10 cellular contexts compared by ENCODE assay signal in the genomic region with DNA sequence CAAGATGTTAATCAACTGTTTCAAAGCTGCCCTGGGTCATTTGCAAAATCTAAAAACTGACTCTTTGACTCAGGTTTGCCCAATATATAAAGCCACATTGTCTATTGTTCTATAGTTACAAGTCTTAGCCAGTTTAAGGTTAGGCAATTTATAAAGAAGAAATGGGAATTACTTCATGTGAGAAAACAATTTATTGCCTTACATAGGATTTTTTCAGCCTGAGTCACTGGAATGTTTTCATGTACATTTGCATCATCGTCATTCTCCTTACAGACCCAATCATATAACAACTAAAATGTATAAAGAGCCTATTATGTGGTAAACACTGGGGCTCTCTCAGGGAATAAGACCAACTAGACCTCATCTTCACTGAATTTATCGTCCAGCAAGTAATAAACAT.
A peak's percentile ranks its signal among the peaks of the same experiment; 100 is the strongest.
DNase-seq lines count a peak whose midpoint lies in the region; ATAC-seq and TF ChIP-seq lines count a peak whose summit lies in the region.
"Had no signal": no experiment of that assay in that cellular context is flagged by ENCODE, and none has a peak within 500 bp of the region (broad histone marks: within the 10 kb centered on the region; RNA-seq: fewer than 3 reads in every experiment).

No MANE protein-coding gene starts in this region.

- peak; percentile 23 for DNase-seq in Caki2 (ENCODE audit: low read depth)
- peak; percentile 79 for DNase-seq in M059J (ENCODE audit: low read depth)
- DNase-seq in cardiac fibroblast (ENCODE audit: low read depth in 2 of 2) = peak; percentile 90 to 99
- DNase-seq in osteoblast (ENCODE audit: insufficient read length, low spot score, missing footprints) = no peak
- DNase-seq in posterior cingulate gyrus = no peak
- DNase-seq: activated T-cell treated with anti-CD3 and anti-CD28 coated beads, Interleukin-2, amount 50 U/mL, for 48 hours; NCI-H774; nucleus accumbens had no signal

- no peak overlapping the region for H3K4me3 ChIP-seq in cardiac fibroblast (replicated peaks in 1 of 2; ENCODE audit: low read depth in 2 of 2, low read length in 2 of 2)
- no peak overlapping the region for H3K4me3 ChIP-seq in osteoblast (ENCODE audit: insufficient read depth, low read length)

- H3K27ac ChIP-seq in osteoblast (ENCODE audit: low read depth, low read length) = peak overlapping the region; percentile 81

- TF ChIP-seq CTCF in cardiac fibroblast (IDR thresholded peaks at IDR 0.05; ENCODE audit: low read depth, low read length) = no peak
- TF ChIP-seq CTCF in osteoblast (IDR thresholded peaks at IDR 0.05; ENCODE audit: extremely low read depth, low read depth, low read length) = no peak

- in situ Hi-C loops in Caki2 (cut with HindIII; ENCODE audit: low pct_unique_long_range_greater_than_20kb, low sequenced_read_pairs) = no loop called here

- no peaks in the 10 kb centered on the region for H3K9me3 ChIP-seq in osteoblast (ENCODE audit: low read depth, low read length)

- no peaks in the 10 kb centered on the region for H3K79me2 ChIP-seq in osteoblast (ENCODE audit: insufficient read depth, low read length)

- ATAC-seq in HG02798 (IDR thresholded peaks at IDR 0.05; ENCODE audit: poor library complexity, unreplicated experiment) (no peak), HG02759 (IDR thresholded peaks at IDR 0.05; ENCODE audit: unreplicated experiment) (no peak)

- H2AFZ ChIP-seq in osteoblast (ENCODE audit: low read length) = no peak overlapping the region

- intact Hi-C loops in posterior cingulate gyrus (cut with DNase I) = no loop called here

- no peak overlapping the region for H3K4me2 ChIP-seq in osteoblast (ENCODE audit: insufficient read depth, low read length)

- H3K36me3 ChIP-seq in osteoblast (ENCODE audit: insufficient read depth, low read length) = no peaks in the 10 kb centered on the region

- peaks cover 30% of the 10 kb centered on the region for H3K4me1 ChIP-seq in osteoblast (ENCODE audit: insufficient read depth, low read length)

- H3K27me3 ChIP-seq in osteoblast (ENCODE audit: insufficient read depth, low read length) = no peaks in the 10 kb centered on the region

- H4K20me1 ChIP-seq in osteoblast (ENCODE audit: insufficient read depth, low read length) = no peaks in the 10 kb centered on the region

Comparison
In these comparisons a context has a peak if more than half of its experiments do, and no peak if none do; other contexts are left out.
1. DNase-seq: peak in Caki2 (single experiment), M059J (single experiment) and cardiac fibroblast (2 of 2); none in osteoblast (single experiment) and posterior cingulate gyrus (0 of 10).